Comparison of ENCODE assay signal across 1 cellular context in the genomic region with DNA sequence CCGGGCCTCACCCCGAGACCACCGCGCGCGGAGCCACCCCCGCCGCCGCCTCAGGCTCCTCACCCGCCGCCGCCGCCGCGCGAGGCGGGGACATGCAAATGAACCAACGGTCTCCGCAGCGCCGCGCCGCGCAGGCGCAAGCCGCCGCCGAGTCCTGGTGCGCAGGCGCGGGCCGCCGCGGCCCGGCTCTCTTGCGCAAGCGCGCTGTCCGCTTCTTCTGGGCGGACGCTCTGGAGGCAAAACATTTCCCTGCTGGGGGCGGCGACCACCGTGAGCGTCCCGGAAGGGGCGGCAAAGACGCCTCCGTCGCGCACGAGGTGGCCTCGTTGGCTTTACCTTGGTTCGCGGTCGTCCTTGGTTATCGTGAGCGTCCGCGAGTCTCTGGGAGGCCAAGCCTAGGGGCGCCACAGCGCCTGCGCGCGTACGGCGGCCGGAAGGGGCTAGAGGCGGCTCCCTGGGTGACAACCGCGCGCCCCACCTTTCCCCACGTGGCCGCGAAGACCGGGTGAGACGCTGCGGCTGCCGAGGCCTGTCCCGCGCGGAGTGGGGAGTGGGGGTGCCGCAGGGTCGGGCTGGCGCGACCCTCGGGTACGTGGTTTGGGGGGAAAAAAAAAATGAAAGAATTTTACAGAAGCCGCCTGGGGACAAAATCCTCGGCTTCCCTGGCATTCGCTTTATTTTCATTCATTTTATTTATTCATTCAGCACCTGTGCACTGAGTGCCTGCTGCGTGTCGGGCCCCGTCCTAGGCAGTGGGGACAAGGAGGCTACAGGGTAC.
TF ChIP-seq lines count a peak whose summit lies in the region.

A gene (plus strand): TSS at position 178 of the 778 bp plus-strand sequence. CDS start 607 bp downstream, outside the sequence.
A gene (minus strand): TSS at position 92 of the 778 bp plus-strand sequence. CDS start 2,446 bp downstream, outside the sequence.

TF ChIP-seq in HepG2, 621 proteins besides CTCF, POLR2A, EP300 and RAD21 (continued from another document and continues in another):
- no peak; the same call in 1 of the 2 replicates for TF ChIP-seq ZSCAN21 (CRISPR knock-in tag; IDR thresholded peaks at IDR 0.05; ENCODE audit: borderline replicate concordance)
- TF ChIP-seq NPAS2 (CRISPR knock-in tag; IDR thresholded peaks at IDR 0.05; ENCODE audit: borderline replicate concordance), result no peak
- TF ChIP-seq HMG20A (CRISPR knock-in tag; IDR thresholded peaks at IDR 0.05; ENCODE audit: borderline replicate concordance), result no peak
- TF ChIP-seq, protein P1, sequence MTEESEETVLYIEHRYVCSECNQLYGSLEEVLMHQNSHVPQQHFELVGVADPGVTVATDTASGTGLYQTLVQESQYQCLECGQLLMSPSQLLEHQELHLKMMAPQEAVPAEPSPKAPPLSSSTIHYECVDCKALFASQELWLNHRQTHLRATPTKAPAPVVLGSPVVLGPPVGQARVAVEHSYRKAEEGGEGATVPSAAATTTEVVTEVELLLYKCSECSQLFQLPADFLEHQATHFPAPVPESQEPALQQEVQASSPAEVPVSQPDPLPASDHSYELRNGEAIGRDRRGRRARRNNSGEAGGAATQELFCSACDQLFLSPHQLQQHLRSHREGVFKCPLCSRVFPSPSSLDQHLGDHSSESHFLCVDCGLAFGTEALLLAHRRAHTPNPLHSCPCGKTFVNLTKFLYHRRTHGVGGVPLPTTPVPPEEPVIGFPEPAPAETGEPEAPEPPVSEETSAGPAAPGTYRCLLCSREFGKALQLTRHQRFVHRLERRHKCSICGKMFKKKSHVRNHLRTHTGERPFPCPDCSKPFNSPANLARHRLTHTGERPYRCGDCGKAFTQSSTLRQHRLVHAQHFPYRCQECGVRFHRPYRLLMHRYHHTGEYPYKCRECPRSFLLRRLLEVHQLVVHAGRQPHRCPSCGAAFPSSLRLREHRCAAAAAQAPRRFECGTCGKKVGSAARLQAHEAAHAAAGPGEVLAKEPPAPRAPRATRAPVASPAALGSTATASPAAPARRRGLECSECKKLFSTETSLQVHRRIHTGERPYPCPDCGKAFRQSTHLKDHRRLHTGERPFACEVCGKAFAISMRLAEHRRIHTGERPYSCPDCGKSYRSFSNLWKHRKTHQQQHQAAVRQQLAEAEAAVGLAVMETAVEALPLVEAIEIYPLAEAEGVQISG (CRISPR knock-in tag; IDR thresholded peaks at IDR 0.05), result peak; percentile 73
- TF ChIP-seq, protein P2, sequence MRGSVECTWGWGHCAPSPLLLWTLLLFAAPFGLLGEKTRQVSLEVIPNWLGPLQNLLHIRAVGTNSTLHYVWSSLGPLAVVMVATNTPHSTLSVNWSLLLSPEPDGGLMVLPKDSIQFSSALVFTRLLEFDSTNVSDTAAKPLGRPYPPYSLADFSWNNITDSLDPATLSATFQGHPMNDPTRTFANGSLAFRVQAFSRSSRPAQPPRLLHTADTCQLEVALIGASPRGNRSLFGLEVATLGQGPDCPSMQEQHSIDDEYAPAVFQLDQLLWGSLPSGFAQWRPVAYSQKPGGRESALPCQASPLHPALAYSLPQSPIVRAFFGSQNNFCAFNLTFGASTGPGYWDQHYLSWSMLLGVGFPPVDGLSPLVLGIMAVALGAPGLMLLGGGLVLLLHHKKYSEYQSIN (CRISPR knock-in tag; IDR thresholded peaks at IDR 0.05; ENCODE audit: borderline replicate concordance), result no peak
- TF ChIP-seq MEF2D (CRISPR knock-in tag; IDR thresholded peaks at IDR 0.05), result peak; percentile 56; the same call in 1 of the 2 replicates
- peak; percentile 20; the same call in 1 of the 2 replicates for TF ChIP-seq HCFC1 (IDR thresholded peaks at IDR 0.05; ENCODE audit: low read depth, low read length)
- peak; percentile 72; the same call in 1 of the 2 replicates for TF ChIP-seq ZNF232 (CRISPR knock-in tag; IDR thresholded peaks at IDR 0.05; ENCODE audit: borderline replicate concordance)
- TF ChIP-seq, protein P3, sequence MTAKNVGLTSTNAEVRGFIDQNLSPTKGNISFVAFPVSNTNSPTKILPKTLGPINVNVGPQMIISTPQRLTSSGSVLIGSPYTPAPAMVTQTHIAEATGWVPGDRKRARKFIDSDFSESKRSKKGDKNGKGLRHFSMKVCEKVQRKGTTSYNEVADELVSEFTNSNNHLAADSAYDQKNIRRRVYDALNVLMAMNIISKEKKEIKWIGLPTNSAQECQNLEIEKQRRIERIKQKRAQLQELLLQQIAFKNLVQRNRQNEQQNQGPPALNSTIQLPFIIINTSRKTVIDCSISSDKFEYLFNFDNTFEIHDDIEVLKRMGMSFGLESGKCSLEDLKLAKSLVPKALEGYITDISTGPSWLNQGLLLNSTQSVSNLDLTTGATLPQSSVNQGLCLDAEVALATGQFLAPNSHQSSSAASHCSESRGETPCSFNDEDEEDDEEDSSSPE (CRISPR knock-in tag; IDR thresholded peaks at IDR 0.05), result peak; percentile 95
- TF ChIP-seq, protein P4, sequence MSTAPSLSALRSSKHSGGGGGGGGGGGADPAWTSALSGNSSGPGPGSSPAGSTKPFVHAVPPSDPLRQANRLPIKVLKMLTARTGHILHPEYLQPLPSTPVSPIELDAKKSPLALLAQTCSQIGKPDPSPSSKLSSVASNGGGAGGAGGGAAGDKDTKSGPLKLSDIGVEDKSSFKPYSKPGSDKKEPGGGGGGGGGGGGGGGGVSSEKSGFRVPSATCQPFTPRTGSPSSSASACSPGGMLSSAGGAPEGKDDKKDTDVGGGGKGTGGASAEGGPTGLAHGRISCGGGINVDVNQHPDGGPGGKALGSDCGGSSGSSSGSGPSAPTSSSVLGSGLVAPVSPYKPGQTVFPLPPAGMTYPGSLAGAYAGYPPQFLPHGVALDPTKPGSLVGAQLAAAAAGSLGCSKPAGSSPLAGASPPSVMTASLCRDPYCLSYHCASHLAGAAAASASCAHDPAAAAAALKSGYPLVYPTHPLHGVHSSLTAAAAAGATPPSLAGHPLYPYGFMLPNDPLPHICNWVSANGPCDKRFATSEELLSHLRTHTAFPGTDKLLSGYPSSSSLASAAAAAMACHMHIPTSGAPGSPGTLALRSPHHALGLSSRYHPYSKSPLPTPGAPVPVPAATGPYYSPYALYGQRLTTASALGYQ (CRISPR knock-in tag; IDR thresholded peaks at IDR 0.05), result 0 out of 2 replicates have a peak, but pooled peaks have one; percentile 16
- peak; percentile 91; the same call in 1 of the 2 replicates for TF ChIP-seq YEATS2 (CRISPR knock-in tag; IDR thresholded peaks at IDR 0.05; ENCODE audit: borderline replicate concordance)
- TF ChIP-seq ZNF660 (CRISPR knock-in tag; IDR thresholded peaks at IDR 0.05; ENCODE audit: borderline replicate concordance, low read depth), result no peak
- TF ChIP-seq TAF1 (CRISPR knock-in tag; IDR thresholded peaks at IDR 0.05), result peak; percentile 71
- no peak; the same call in 1 of the 2 replicates for TF ChIP-seq SP140L (CRISPR knock-in tag; IDR thresholded peaks at IDR 0.05; ENCODE audit: borderline replicate concordance)
- 0 out of 2 replicates have a peak, but pooled peaks have one; percentile 25 for TF ChIP-seq ZNF264 (CRISPR knock-in tag; IDR thresholded peaks at IDR 0.05)
- no peak for TF ChIP-seq MZF1 (CRISPR knock-in tag; IDR thresholded peaks at IDR 0.05; ENCODE audit: borderline replicate concordance)
- TF ChIP-seq, protein P5, sequence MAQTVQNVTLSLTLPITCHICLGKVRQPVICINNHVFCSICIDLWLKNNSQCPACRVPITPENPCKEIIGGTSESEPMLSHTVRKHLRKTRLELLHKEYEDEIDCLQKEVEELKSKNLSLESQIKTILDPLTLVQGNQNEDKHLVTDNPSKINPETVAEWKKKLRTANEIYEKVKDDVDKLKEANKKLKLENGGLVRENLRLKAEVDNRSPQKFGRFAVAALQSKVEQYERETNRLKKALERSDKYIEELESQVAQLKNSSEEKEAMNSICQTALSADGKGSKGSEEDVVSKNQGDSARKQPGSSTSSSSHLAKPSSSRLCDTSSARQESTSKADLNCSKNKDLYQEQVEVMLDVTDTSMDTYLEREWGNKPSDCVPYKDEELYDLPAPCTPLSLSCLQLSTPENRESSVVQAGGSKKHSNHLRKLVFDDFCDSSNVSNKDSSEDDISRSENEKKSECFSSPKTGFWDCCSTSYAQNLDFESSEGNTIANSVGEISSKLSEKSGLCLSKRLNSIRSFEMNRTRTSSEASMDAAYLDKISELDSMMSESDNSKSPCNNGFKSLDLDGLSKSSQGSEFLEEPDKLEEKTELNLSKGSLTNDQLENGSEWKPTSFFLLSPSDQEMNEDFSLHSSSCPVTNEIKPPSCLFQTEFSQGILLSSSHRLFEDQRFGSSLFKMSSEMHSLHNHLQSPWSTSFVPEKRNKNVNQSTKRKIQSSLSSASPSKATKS (CRISPR knock-in tag; IDR thresholded peaks at IDR 0.05), result no peak
- no peak for TF ChIP-seq ZNF33A (CRISPR knock-in tag; IDR thresholded peaks at IDR 0.05; ENCODE audit: borderline replicate concordance)
- peak; percentile 99 for TF ChIP-seq TGIF2 (CRISPR knock-in tag; IDR thresholded peaks at IDR 0.05)
- peak; percentile 67 for TF ChIP-seq ZNF331 (CRISPR knock-in tag; IDR thresholded peaks at IDR 0.05)
- TF ChIP-seq, protein P6, sequence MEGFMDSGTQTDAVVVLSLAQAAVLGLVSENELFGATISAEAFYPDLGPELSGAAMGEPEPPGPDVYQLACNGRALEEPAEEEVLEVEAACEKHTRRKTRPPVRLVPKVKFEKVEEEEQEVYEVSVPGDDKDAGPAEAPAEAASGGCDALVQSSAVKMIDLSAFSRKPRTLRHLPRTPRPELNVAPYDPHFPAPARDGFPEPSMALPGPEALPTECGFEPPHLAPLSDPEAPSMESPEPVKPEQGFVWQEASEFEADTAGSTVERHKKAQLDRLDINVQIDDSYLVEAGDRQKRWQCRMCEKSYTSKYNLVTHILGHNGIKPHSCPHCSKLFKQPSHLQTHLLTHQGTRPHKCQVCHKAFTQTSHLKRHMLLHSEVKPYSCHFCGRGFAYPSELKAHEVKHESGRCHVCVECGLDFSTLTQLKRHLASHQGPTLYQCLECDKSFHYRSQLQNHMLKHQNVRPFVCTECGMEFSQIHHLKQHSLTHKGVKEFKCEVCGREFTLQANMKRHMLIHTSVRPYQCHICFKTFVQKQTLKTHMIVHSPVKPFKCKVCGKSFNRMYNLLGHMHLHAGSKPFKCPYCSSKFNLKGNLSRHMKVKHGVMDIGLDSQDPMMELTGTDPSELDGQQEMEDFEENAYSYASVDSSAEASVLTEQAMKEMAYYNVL (CRISPR knock-in tag; IDR thresholded peaks at IDR 0.05; ENCODE audit: borderline replicate concordance), result no peak; the same call in 1 of the 2 replicates
- TF ChIP-seq, protein P7, sequence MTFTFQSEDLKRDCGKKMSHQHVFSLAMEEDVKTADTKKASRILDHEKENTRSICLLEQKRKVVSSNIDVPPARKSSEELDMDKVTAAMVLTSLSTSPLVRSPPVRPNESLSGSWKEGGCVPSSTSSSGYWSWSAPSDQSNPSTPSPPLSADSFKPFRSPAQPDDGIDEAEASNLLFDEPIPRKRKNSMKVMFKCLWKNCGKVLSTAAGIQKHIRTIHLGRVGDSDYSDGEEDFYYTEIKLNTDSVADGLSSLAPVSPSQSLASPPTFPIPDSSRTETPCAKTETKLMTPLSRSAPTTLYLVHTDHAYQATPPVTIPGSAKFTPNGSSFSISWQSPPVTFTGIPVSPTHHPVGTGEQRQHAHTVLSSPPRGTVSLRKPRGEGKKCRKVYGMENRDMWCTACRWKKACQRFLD (CRISPR knock-in tag; IDR thresholded peaks at IDR 0.05; ENCODE audit: borderline replicate concordance), result 0 out of 2 replicates have a peak, but pooled peaks have one; percentile 53
- TF ChIP-seq ZNF703 (CRISPR knock-in tag; IDR thresholded peaks at IDR 0.05; ENCODE audit: borderline replicate concordance), result 0 out of 2 replicates have a peak, but pooled peaks have one; percentile 55
- TF ChIP-seq KAT7 (CRISPR knock-in tag; IDR thresholded peaks at IDR 0.05; ENCODE audit: borderline replicate concordance), result peak; percentile 61; the same call in 1 of the 2 replicates
- no peak; the same call in 1 of the 2 replicates for TF ChIP-seq ZBTB7A (CRISPR knock-in tag; IDR thresholded peaks at IDR 0.05)
- TF ChIP-seq, protein P8, sequence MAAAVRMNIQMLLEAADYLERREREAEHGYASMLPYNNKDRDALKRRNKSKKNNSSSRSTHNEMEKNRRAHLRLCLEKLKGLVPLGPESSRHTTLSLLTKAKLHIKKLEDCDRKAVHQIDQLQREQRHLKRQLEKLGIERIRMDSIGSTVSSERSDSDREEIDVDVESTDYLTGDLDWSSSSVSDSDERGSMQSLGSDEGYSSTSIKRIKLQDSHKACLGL (CRISPR knock-in tag; IDR thresholded peaks at IDR 0.05), result peak; percentile 100
- TF ChIP-seq, protein P9, sequence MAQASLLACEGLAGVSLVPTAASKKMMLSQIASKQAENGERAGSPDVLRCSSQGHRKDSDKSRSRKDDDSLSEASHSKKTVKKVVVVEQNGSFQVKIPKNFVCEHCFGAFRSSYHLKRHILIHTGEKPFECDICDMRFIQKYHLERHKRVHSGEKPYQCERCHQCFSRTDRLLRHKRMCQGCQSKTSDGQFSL (CRISPR knock-in tag; IDR thresholded peaks at IDR 0.05), result peak; percentile 83; the same call in 1 of the 2 replicates
- peak; percentile 68 for TF ChIP-seq ZNF768 (CRISPR knock-in tag; IDR thresholded peaks at IDR 0.05)
- TF ChIP-seq, protein P10, sequence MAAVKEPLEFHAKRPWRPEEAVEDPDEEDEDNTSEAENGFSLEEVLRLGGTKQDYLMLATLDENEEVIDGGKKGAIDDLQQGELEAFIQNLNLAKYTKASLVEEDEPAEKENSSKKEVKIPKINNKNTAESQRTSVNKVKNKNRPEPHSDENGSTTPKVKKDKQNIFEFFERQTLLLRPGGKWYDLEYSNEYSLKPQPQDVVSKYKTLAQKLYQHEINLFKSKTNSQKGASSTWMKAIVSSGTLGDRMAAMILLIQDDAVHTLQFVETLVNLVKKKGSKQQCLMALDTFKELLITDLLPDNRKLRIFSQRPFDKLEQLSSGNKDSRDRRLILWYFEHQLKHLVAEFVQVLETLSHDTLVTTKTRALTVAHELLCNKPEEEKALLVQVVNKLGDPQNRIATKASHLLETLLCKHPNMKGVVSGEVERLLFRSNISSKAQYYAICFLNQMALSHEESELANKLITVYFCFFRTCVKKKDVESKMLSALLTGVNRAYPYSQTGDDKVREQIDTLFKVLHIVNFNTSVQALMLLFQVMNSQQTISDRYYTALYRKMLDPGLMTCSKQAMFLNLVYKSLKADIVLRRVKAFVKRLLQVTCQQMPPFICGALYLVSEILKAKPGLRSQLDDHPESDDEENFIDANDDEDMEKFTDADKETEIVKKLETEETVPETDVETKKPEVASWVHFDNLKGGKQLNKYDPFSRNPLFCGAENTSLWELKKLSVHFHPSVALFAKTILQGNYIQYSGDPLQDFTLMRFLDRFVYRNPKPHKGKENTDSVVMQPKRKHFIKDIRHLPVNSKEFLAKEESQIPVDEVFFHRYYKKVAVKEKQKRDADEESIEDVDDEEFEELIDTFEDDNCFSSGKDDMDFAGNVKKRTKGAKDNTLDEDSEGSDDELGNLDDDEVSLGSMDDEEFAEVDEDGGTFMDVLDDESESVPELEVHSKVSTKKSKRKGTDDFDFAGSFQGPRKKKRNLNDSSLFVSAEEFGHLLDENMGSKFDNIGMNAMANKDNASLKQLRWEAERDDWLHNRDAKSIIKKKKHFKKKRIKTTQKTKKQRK (IDR thresholded peaks at IDR 0.05; ENCODE audit: low read length), result no peak
- TF ChIP-seq TBL1XR1 (IDR thresholded peaks at IDR 0.05; ENCODE audit: borderline replicate concordance, low read length, partially characterized antibody), result no peak
- peak; percentile 24; the same call in 1 of the 2 replicates for TF ChIP-seq BHLHE40 (IDR thresholded peaks at IDR 0.05; ENCODE audit: low read length)
- TF ChIP-seq ZBTB21 (CRISPR knock-in tag; IDR thresholded peaks at IDR 0.05), result no peak
- TF ChIP-seq, protein P11, sequence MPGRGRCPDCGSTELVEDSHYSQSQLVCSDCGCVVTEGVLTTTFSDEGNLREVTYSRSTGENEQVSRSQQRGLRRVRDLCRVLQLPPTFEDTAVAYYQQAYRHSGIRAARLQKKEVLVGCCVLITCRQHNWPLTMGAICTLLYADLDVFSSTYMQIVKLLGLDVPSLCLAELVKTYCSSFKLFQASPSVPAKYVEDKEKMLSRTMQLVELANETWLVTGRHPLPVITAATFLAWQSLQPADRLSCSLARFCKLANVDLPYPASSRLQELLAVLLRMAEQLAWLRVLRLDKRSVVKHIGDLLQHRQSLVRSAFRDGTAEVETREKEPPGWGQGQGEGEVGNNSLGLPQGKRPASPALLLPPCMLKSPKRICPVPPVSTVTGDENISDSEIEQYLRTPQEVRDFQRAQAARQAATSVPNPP (CRISPR knock-in tag; IDR thresholded peaks at IDR 0.05), result peak; percentile 57
- peak; percentile 78 for TF ChIP-seq ZFY (CRISPR knock-in tag; IDR thresholded peaks at IDR 0.05)
